Comparison of ENCODE assay signal across 1 cellular context in the genomic region with DNA sequence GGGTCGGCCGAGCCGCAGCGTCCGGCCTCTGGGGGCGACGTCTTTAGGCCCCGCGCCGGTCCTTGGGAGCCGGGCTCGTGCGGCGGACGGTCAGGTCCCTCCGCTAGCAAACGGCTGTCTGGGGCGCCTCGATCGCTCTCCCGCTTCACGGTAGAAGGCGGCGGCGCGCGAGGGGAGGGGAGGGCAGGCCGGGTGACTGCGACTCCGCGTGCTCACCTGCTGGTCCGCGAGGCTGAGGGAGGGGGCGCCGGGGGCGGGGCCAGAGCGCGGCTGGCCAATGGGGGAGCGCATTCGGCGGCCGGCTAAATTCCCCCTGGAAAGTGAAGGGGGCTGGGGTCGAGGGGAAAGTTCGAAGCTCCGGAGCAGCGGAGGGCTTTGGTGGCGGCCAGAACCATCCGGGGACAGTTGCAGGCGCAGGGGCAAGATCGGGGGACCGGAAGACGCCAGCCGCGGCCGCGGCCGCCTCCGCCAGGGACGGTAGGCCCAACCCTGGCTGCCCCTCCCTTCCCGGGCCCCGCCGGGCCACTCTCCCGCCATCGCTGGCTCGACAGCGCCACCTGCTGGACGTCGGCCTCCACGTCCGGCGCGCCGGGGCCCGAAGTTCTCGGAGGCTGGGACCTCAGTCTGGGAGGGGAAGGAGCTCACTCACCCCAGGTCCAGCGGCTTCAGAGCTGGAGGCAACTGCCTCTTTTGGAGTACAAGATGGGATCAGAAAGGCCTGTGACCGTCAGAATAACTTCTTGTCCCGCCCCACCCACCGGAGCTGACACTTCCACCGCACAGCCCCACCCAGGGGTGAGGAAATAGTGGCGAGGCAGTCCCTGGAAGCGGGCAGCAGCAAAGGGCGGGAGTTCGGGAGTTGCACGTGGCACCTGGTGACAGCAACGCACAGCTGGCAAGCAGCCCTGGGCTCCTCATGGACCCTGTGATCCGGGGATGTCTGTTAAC.
TF ChIP-seq lines count a peak whose summit lies in the region.

No MANE protein-coding gene starts in this region.

TF ChIP-seq in K562, 482 proteins besides CTCF, POLR2A, EP300 and RAD21 (continued from another document):
- TF ChIP-seq, protein P1, sequence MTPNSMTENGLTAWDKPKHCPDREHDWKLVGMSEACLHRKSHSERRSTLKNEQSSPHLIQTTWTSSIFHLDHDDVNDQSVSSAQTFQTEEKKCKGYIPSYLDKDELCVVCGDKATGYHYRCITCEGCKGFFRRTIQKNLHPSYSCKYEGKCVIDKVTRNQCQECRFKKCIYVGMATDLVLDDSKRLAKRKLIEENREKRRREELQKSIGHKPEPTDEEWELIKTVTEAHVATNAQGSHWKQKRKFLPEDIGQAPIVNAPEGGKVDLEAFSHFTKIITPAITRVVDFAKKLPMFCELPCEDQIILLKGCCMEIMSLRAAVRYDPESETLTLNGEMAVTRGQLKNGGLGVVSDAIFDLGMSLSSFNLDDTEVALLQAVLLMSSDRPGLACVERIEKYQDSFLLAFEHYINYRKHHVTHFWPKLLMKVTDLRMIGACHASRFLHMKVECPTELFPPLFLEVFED (CRISPR knock-in tag; conservative IDR thresholded peaks at IDR 0.05) = no peak
- TF ChIP-seq COPS2 (conservative IDR thresholded peaks at IDR 0.05) (no peak), ELF2 (CRISPR knock-in tag; IDR thresholded peaks at IDR 0.05) (peak; percentile 36; the same call in 1 of the 2 replicates), MTA1 (IDR thresholded peaks at IDR 0.05; ENCODE audit: borderline replicate concordance) (no peak), IRF2 (CRISPR knock-in tag; IDR thresholded peaks at IDR 0.05) (no peak), TRIM28 (IDR thresholded peaks at IDR 0.05) (no peak), ZNF41 (CRISPR knock-in tag; conservative IDR thresholded peaks at IDR 0.05) (no peak), PTRF (tag; IDR thresholded peaks at IDR 0.05) (no peak), ZNF133 (CRISPR knock-in tag; IDR thresholded peaks at IDR 0.05) (no peak), SIX5 (IDR thresholded peaks at IDR 0.05; ENCODE audit: borderline replicate concordance in 1 of 2, insufficient read depth in 1 of 2, low read depth in 1 of 2, low read length in 2 of 2) (no peak), POLR2B (IDR thresholded peaks at IDR 0.05; ENCODE audit: low read depth, partially characterized antibody) (no peak), POLR2H (tag; IDR thresholded peaks at IDR 0.05; ENCODE audit: low read depth) (no peak), ZC3H11A (IDR thresholded peaks at IDR 0.05; ENCODE audit: low read depth, low read length) (peak; percentile 30; the same call in 1 of the 2 replicates), SNIP1 (IDR thresholded peaks at IDR 0.05; ENCODE audit: low read depth) (no peak), NR3C1 (CRISPR knock-in tag; IDR thresholded peaks at IDR 0.05) (0 out of 2 replicates have a peak, but pooled peaks have one; percentile 43), EZH2 (IDR thresholded peaks at IDR 0.05; ENCODE audit: borderline replicate concordance, low read depth, low read length) (no peak), ZNF24 (IDR thresholded peaks at IDR 0.05) (no peak), KDM4B (IDR thresholded peaks at IDR 0.05; ENCODE audit: borderline replicate concordance in 2 of 2, low read depth in 1 of 2) (peak in 1 of 2 experiments; percentile 45; a peak in 1 of 4 replicates), PML (IDR thresholded peaks at IDR 0.05; ENCODE audit: low read length) (0 out of 2 replicates have a peak, but pooled peaks have one; percentile 28), ESRRA (IDR thresholded peaks at IDR 0.05; ENCODE audit: borderline replicate concordance, low read depth) (peak; percentile 27; the same call in 1 of the 2 replicates), KDM5B (IDR thresholded peaks at IDR 0.05; ENCODE audit: insufficient replicate concordance, low read depth, low read length) (peak; percentile 48)
- TF ChIP-seq, protein P2, sequence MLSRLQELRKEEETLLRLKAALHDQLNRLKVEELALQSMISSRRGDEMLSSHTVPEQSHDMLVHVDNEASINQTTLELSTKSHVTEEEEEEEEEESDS (CRISPR knock-in tag; IDR thresholded peaks at IDR 0.05) = no peak
- TF ChIP-seq, protein P3, sequence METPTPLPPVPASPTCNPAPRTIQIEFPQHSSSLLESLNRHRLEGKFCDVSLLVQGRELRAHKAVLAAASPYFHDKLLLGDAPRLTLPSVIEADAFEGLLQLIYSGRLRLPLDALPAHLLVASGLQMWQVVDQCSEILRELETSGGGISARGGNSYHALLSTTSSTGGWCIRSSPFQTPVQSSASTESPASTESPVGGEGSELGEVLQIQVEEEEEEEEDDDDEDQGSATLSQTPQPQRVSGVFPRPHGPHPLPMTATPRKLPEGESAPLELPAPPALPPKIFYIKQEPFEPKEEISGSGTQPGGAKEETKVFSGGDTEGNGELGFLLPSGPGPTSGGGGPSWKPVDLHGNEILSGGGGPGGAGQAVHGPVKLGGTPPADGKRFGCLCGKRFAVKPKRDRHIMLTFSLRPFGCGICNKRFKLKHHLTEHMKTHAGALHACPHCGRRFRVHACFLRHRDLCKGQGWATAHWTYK (CRISPR knock-in tag; IDR thresholded peaks at IDR 0.05) = no peak
- TF ChIP-seq, protein P4, sequence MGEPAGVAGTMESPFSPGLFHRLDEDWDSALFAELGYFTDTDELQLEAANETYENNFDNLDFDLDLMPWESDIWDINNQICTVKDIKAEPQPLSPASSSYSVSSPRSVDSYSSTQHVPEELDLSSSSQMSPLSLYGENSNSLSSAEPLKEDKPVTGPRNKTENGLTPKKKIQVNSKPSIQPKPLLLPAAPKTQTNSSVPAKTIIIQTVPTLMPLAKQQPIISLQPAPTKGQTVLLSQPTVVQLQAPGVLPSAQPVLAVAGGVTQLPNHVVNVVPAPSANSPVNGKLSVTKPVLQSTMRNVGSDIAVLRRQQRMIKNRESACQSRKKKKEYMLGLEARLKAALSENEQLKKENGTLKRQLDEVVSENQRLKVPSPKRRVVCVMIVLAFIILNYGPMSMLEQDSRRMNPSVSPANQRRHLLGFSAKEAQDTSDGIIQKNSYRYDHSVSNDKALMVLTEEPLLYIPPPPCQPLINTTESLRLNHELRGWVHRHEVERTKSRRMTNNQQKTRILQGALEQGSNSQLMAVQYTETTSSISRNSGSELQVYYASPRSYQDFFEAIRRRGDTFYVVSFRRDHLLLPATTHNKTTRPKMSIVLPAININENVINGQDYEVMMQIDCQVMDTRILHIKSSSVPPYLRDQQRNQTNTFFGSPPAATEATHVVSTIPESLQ (CRISPR knock-in tag; IDR thresholded peaks at IDR 0.05) = 0 out of 2 replicates have a peak, but pooled peaks have one; percentile 54
- TF ChIP-seq, protein P5, sequence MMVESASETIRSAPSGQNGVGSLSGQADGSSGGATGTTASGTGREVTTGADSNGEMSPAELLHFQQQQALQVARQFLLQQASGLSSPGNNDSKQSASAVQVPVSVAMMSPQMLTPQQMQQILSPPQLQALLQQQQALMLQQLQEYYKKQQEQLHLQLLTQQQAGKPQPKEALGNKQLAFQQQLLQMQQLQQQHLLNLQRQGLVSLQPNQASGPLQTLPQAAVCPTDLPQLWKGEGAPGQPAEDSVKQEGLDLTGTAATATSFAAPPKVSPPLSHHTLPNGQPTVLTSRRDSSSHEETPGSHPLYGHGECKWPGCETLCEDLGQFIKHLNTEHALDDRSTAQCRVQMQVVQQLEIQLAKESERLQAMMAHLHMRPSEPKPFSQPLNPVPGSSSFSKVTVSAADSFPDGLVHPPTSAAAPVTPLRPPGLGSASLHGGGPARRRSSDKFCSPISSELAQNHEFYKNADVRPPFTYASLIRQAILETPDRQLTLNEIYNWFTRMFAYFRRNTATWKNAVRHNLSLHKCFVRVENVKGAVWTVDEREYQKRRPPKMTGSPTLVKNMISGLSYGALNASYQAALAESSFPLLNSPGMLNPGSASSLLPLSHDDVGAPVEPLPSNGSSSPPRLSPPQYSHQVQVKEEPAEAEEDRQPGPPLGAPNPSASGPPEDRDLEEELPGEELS (CRISPR knock-in tag; IDR thresholded peaks at IDR 0.05; ENCODE audit: borderline replicate concordance) = no peak
- TF ChIP-seq, protein P6, sequence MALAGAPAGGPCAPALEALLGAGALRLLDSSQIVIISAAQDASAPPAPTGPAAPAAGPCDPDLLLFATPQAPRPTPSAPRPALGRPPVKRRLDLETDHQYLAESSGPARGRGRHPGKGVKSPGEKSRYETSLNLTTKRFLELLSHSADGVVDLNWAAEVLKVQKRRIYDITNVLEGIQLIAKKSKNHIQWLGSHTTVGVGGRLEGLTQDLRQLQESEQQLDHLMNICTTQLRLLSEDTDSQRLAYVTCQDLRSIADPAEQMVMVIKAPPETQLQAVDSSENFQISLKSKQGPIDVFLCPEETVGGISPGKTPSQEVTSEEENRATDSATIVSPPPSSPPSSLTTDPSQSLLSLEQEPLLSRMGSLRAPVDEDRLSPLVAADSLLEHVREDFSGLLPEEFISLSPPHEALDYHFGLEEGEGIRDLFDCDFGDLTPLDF (CRISPR knock-in tag; IDR thresholded peaks at IDR 0.05) = peak; percentile 69; the same call in 1 of the 2 replicates
- TF ChIP-seq, protein P7, sequence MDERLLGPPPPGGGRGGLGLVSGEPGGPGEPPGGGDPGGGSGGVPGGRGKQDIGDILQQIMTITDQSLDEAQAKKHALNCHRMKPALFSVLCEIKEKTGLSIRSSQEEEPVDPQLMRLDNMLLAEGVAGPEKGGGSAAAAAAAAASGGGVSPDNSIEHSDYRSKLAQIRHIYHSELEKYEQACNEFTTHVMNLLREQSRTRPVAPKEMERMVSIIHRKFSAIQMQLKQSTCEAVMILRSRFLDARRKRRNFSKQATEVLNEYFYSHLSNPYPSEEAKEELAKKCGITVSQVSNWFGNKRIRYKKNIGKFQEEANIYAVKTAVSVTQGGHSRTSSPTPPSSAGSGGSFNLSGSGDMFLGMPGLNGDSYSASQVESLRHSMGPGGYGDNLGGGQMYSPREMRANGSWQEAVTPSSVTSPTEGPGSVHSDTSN (CRISPR knock-in tag; IDR thresholded peaks at IDR 0.05; ENCODE audit: low read depth) = no peak
- TF ChIP-seq, protein P7 (tag; conservative IDR thresholded peaks at IDR 0.05; ENCODE audit: low read depth) = no peak
- TF ChIP-seq, protein P8, sequence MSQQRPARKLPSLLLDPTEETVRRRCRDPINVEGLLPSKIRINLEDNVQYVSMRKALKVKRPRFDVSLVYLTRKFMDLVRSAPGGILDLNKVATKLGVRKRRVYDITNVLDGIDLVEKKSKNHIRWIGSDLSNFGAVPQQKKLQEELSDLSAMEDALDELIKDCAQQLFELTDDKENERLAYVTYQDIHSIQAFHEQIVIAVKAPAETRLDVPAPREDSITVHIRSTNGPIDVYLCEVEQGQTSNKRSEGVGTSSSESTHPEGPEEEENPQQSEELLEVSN (IDR thresholded peaks at IDR 0.05; ENCODE audit: borderline replicate concordance in 1 of 2, extremely low read depth in 1 of 2, insufficient read depth in 1 of 2, insufficient read length in 1 of 2, low read depth in 1 of 2, low read length in 1 of 2, poor library complexity in 1 of 2, severe bottlenecking in 1 of 2) = peak; percentile 88 to 89
- TF ChIP-seq, protein P9, sequence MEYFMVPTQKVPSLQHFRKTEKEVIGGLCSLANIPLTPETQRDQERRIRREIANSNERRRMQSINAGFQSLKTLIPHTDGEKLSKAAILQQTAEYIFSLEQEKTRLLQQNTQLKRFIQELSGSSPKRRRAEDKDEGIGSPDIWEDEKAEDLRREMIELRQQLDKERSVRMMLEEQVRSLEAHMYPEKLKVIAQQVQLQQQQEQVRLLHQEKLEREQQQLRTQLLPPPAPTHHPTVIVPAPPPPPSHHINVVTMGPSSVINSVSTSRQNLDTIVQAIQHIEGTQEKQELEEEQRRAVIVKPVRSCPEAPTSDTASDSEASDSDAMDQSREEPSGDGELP (CRISPR knock-in tag; IDR thresholded peaks at IDR 0.05; ENCODE audit: borderline replicate concordance) = peak; percentile 72; the same call in 1 of the 2 replicates
